ENCODE assay signal across 8 cellular contexts in genomic region chr20:50111120-50111828, GRCh38. TPM values are rescaled to one million over a fixed set of nuclear protein-coding genes. Genes with fewer than 3 reads are reported as not detected.
A peak's percentile ranks its signal among the peaks of the same experiment; 100 is the strongest.
DNase-seq lines count a peak whose midpoint lies in the region; ATAC-seq and TF ChIP-seq lines count a peak whose summit lies in the region.

No MANE protein-coding gene starts in this region.

- peak overlapping the region; percentile 99 for H3K27ac Mint-ChIP-seq in activated T-cell treated with anti-CD3 and anti-CD28 coated beads, Interleukin-2, amount 50 U/mL, for 72 hours

- peaks cover 15 to 87% (median 74%) of the 10 kb centered on the region in 12 donors for H3K4me1 ChIP-seq in heart left ventricle

- H3K36me3 Mint-ChIP-seq in activated T-cell treated with anti-CD3 and anti-CD28 coated beads, Interleukin-2, amount 50 U/mL, for 72 hours (ENCODE audit: insufficient read depth in 2 of 2) = peaks cover 6 to 23% of the 10 kb centered on the region in 2 donors

- DNase-seq in heart left ventricle (no peak), cardiac septum (ENCODE audit: low spot score) (no peak), HuH-7 (ENCODE audit: low spot score) (no peak), retina (no peak), dermis blood vessel endothelial cell (no peak)
- peak; percentile 75 to 78 for DNase-seq in activated T-cell treated with anti-CD3 and anti-CD28 coated beads, Interleukin-2, amount 50 U/mL, for 72 hours
- peak; percentile 37 for DNase-seq in stimulated activated CD4-positive, alpha-beta T cell treated with anti-CD3 and anti-CD28 coated beads, Interleukin-4, amount 100 ng/mL, for 1 hour

- H3K4me3 Mint-ChIP-seq in activated T-cell treated with anti-CD3 and anti-CD28 coated beads, Interleukin-2, amount 50 U/mL, for 72 hours = peak overlapping the region; percentile 90 to 98

- no peaks in the 10 kb centered on the region for H3K9me3 ChIP-seq in heart left ventricle

- intact Hi-C loops in heart left ventricle (cut with DNase I) (loop anchor here in 2 of 10 donors (10.0 kb wide), 2 partner anchors 354 to 364 kb away; no protein-coding TSS in a partner anchor), cardiac septum (cut with DNase I) (no loop called here)

- H3K4me3 ChIP-seq in heart left ventricle (peak overlapping the region in 10 of 12 donors; percentile 66 to 98 (median 90)), iPS-11a (ENCODE audit: low read depth, low read length) (peak overlapping the region; percentile 88)

- no peaks in the 10 kb centered on the region for H3K27me3 ChIP-seq in heart left ventricle

- no peak for ATAC-seq in heart left ventricle
- peak; percentile 52 to 59 for ATAC-seq in activated T-cell treated with anti-CD3 and anti-CD28 coated beads, Interleukin-2, amount 50 U/mL, for 72 hours (replicated peaks in 1 of 2)

- H3K4me1 Mint-ChIP-seq in activated T-cell treated with anti-CD3 and anti-CD28 coated beads, Interleukin-2, amount 50 U/mL, for 72 hours (ENCODE audit: low read depth) = peaks cover 87% of the 10 kb centered on the region

- 45 to 56% (median 51%) methylated on average over 10 of the region's 10 CpGs for WGBS in heart left ventricle, 4 donors

- peak overlapping the region in 10 of 12 donors; percentile 95 to 100 (median 98) for H3K27ac ChIP-seq in heart left ventricle

- H3K36me3 ChIP-seq in heart left ventricle = peaks cover 0 to 15% (median 0%) of the 10 kb centered on the region in 9 donors

- TF ChIP-seq CTCF in heart left ventricle (IDR thresholded peaks at IDR 0.05) = no peak

- no peaks in the 10 kb centered on the region for H3K27me3 Mint-ChIP-seq in activated T-cell treated with anti-CD3 and anti-CD28 coated beads, Interleukin-2, amount 50 U/mL, for 72 hours (ENCODE audit: low read depth)

- no peaks in the 10 kb centered on the region for H3K9me3 Mint-ChIP-seq in activated T-cell treated with anti-CD3 and anti-CD28 coated beads, Interleukin-2, amount 50 U/mL, for 72 hours

- TF ChIP-seq POLR2A in heart left ventricle (IDR thresholded peaks at IDR 0.05) = no peak

RNA-seq across cellular contexts. Expression of gene UBE2V1, which starts 1.7 kb away (rescaled TPM):
- total RNA-seq in heart left ventricle = 100 to 1,000 TPM in 1 of 9 donors, 10 to 100 TPM in 8; 54.2 to 105 (median 84.8) TPM
- polyA plus RNA-seq in heart left ventricle = 10 to 100 TPM; 73.0 to 73.9 TPM
- 70.3 TPM for total RNA-seq in cardiac septum
- 100 to 1,000 TPM; 150 to 176 TPM for total RNA-seq in activated T-cell treated with anti-CD3 and anti-CD28 coated beads, Interleukin-2, amount 50 U/mL, for 72 hours
- total RNA-seq in dermis blood vessel endothelial cell = 33.5 and 62.6 TPM in 2 replicates

RNA-seq across cellular contexts. Expression of gene PEDS1, which starts 42.2 kb away (rescaled TPM):
- total RNA-seq in heart left ventricle = 10 to 100 TPM; 13.7 to 37.4 (median 23.6) TPM
- 10 to 100 TPM; 28.4 to 35.3 TPM for polyA plus RNA-seq in heart left ventricle
- total RNA-seq in cardiac septum = 15.2 TPM
- total RNA-seq in activated T-cell treated with anti-CD3 and anti-CD28 coated beads, Interleukin-2, amount 50 U/mL, for 72 hours = 10 to 100 TPM; 14.4 to 17.9 TPM
- total RNA-seq in dermis blood vessel endothelial cell = 17.2 and 20.8 TPM in 2 replicates

Comparison
In these comparisons a context has a peak if more than half of its experiments do, and no peak if none do; other contexts are left out.
1. ATAC-seq: peak in activated T-cell treated with anti-CD3 and anti-CD28 coated beads, Interleukin-2, amount 50 U/mL, for 72 hours (2 of 2); none in heart left ventricle (0 of 4).
2. DNase-seq: peak in activated T-cell treated with anti-CD3 and anti-CD28 coated beads, Interleukin-2, amount 50 U/mL, for 72 hours (2 of 2) and stimulated activated CD4-positive, alpha-beta T cell treated with anti-CD3 and anti-CD28 coated beads, Interleukin-4, amount 100 ng/mL, for 1 hour (single experiment); none in heart left ventricle (0 of 5), cardiac septum (single experiment), HuH-7 (single experiment), retina (single experiment) and dermis blood vessel endothelial cell (single experiment).